ENCODE assay signal across 7 cellular contexts in the genomic region with DNA sequence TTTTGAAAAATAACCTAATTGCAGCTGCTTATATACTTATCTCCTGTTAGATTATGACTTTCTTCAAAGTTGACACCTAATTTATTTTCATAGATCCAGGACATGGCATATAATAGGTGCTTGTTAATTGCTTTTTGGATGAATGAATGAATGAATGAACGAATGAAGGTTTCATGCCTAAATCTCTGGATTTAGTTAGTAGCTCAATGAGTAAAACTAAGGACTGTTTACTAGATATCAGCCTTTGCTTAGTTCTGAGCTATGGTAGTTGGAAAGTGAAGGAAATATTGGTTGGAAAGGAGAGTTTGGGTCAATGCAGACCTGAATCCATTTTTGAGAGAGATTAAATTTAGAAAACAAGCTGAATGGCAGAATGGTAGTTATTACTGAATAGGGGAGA.
"Had no signal": no experiment of that assay in that cellular context is flagged by ENCODE, and none has a peak within 500 bp of the region (broad histone marks: within the 10 kb centered on the region; RNA-seq: fewer than 3 reads in every experiment).

No MANE protein-coding gene starts in this region.

- ATAC-seq: HepG2 had no signal

- H3K9ac ChIP-seq: KMS-11 had no signal

- H3K4me2 ChIP-seq: KMS-11 had no signal

- DNase-seq: IMR-90, KBM-7, KG1 had no signal

- FAIRE-seq: HepG2, HTR-8/SVneo had no signal

- H3K27ac ChIP-seq: HL-60, KMS-11 had no signal
